Comparison of ENCODE assay signal across 8 cellular contexts in the genomic region with DNA sequence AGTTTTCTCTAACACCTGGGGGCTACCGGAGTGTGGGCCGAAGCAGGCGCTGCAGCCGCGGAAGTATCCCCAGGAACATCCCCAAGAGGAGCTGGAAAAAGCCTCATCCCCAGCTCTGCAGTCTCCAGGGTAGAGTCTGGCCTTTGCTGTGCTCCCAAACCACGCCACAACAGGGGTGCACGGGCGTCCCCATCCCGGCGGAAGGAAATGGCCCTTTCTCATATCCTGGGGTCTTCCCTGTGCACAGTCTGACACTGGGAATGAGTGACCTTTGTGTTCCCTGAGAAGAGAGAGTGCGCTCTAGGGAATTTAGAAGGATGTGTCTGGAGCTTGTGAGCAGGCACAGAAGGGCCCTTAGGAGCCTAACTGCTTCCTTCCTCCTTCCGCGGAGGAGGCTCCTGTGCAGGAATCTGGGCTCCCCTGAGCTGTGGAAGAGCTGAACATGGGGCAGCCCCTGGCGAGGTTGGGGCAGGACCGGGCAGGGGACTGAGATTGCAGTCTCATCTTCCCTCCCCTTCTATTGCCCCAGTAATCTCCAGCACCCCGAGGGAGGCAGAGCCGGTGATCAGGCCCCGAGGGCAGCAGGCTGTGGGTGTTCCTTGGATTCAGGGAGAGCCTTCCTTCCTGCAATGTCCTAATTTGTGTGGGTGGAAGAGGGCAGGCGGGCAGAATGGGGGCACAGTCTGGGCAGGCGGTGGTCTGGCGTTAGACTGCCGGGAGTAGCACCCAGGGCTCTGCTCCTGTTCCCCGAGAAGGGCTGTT. TPM values are rescaled to one million over a fixed set of nuclear protein-coding genes. Genes with fewer than 3 reads are reported as not detected.
DNase-seq lines count a peak whose midpoint lies in the region; ATAC-seq and TF ChIP-seq lines count a peak whose summit lies in the region.

No MANE protein-coding gene starts in this region.

- peak overlapping the region; percentile 98 for H3K4me3 Mint-ChIP-seq in progenitor cell of endocrine pancreas (ENCODE audit: low read depth)

- H3K9me3 ChIP-seq in Peyer's patch = no peaks in the 10 kb centered on the region

- peaks cover 0 to 52% (median 16%) of the 10 kb centered on the region in 4 donors for H3K4me1 ChIP-seq in Peyer's patch

- H3K27me3 ChIP-seq in GM06990 (replicated peaks; ENCODE audit: control insufficient read depth, insufficient read depth, low read length) (no peaks in the 10 kb centered on the region), Peyer's patch (no peaks in the 10 kb centered on the region)

- peak overlapping the region; percentile 100 for H3K27ac Mint-ChIP-seq in progenitor cell of endocrine pancreas

- no peak for TF ChIP-seq POLR2A in Peyer's patch (IDR thresholded peaks at IDR 0.05)

- peaks cover 23% of the 10 kb centered on the region for H3K4me1 Mint-ChIP-seq in progenitor cell of endocrine pancreas (ENCODE audit: low read depth)

- H3K36me3 ChIP-seq in GM06990 (ENCODE audit: control insufficient read depth, insufficient read depth, low read length) (peaks cover 27% of the 10 kb centered on the region), Peyer's patch (peaks cover 0 to 34% (median 0%) of the 10 kb centered on the region in 3 donors)

- no peaks in the 10 kb centered on the region for H3K27me3 Mint-ChIP-seq in progenitor cell of endocrine pancreas

- peak overlapping the region; percentile 90 to 99 (median 96) for H3K27ac ChIP-seq in Peyer's patch

- H3K9me3 Mint-ChIP-seq in progenitor cell of endocrine pancreas (ENCODE audit: low read depth) = no peaks in the 10 kb centered on the region

- DNase-seq in GM06990 (ENCODE audit: extremely low read depth, insufficient read length) (no peak), Peyer's patch (peak in 1 of 3 donors; percentile 43), progenitor cell of endocrine pancreas (ENCODE audit: low spot score, unreplicated experiment) (no peak), GM13976 (ENCODE audit: low spot score) (no peak), left lobe of liver (ENCODE audit: low spot score) (no peak)

- H3K36me3 Mint-ChIP-seq in progenitor cell of endocrine pancreas (ENCODE audit: insufficient read depth) = peaks cover 14% of the 10 kb centered on the region

- peak; percentile 2 for ATAC-seq in esophagus mucosa
- ATAC-seq in GM19463 (IDR thresholded peaks at IDR 0.05; ENCODE audit: unreplicated experiment) = no peak
- no peak for ATAC-seq in GM18519 (IDR thresholded peaks at IDR 0.05; ENCODE audit: low FRiP score, unreplicated experiment)
- ATAC-seq in left lobe of liver = no peak

- TF ChIP-seq CTCF in GM06990 (IDR thresholded peaks at IDR 0.05; ENCODE audit: insufficient read depth, low read length, poor library complexity, severe bottlenecking) (no peak), Peyer's patch (IDR thresholded peaks at IDR 0.05) (no peak), progenitor cell of endocrine pancreas (IDR thresholded peaks at IDR 0.05; ENCODE audit: unreplicated experiment) (no peak), GM13976 (IDR thresholded peaks at IDR 0.05; ENCODE audit: borderline replicate concordance, control extremely low read depth, extremely low read depth, insufficient read depth, missing control alignments) (no peak)

- H3K4me3 ChIP-seq in GM06990 (replicated peaks; ENCODE audit: low read depth, low read length) = peak overlapping the region; percentile 100
- H3K4me3 ChIP-seq in Peyer's patch = peak overlapping the region; percentile 84 to 93 (median 91)

- in situ Hi-C loops in GM13976 (cut with MboI; ENCODE audit: low sequenced_read_pairs, unreplicated experiment) = no loop called here

RNA-seq across cellular contexts. Expression of gene REPIN1, which starts 1.3 kb away (rescaled TPM):
- 100 to 1,000 TPM; 138 to 209 (median 159) TPM for total RNA-seq in Peyer's patch
- 44.9 TPM for total RNA-seq in esophagus mucosa
- 148 and 153 TPM in 2 replicates for total RNA-seq in progenitor cell of endocrine pancreas
- 93.5 TPM for total RNA-seq in left lobe of liver

RNA-seq across cellular contexts. Expression of gene ZNF775, which starts 9.2 kb away (rescaled TPM):
- 1 to 10 TPM; 1.7 to 2.8 (median 2.5) TPM for total RNA-seq in Peyer's patch
- 1.3 TPM for total RNA-seq in esophagus mucosa
- total RNA-seq in progenitor cell of endocrine pancreas = 10.8 and 13.4 TPM in 2 replicates
- total RNA-seq in left lobe of liver = 0.88 TPM

RNA-seq across cellular contexts. Expression of gene RARRES2, which starts 28.5 kb away (rescaled TPM):
- total RNA-seq in Peyer's patch (10 to 100 TPM; 21.5 to 99.9 (median 27.1) TPM), esophagus mucosa (7.5 TPM), progenitor cell of endocrine pancreas (19.0 and 20.2 TPM in 2 replicates), left lobe of liver (852 TPM)

RNA-seq across cellular contexts. Expression of gene ACTR3C, which starts 46.6 kb away (rescaled TPM):
- 10 to 100 TPM; 34.5 to 70.4 (median 56.8) TPM for total RNA-seq in Peyer's patch
- 6.1 TPM for total RNA-seq in esophagus mucosa
- 2.3 and 3.3 TPM in 2 replicates for total RNA-seq in progenitor cell of endocrine pancreas
- 27.6 TPM for total RNA-seq in left lobe of liver

RNA-seq across cellular contexts. Expression of gene LRRC61, which starts 46.8 kb away (rescaled TPM):
- total RNA-seq in Peyer's patch (10 to 100 TPM; 19.3 to 22.1 (median 20.0) TPM), esophagus mucosa (9.6 TPM), progenitor cell of endocrine pancreas (28.1 and 28.3 TPM in 2 replicates), left lobe of liver (14.0 TPM)
